In the genomic region with DNA sequence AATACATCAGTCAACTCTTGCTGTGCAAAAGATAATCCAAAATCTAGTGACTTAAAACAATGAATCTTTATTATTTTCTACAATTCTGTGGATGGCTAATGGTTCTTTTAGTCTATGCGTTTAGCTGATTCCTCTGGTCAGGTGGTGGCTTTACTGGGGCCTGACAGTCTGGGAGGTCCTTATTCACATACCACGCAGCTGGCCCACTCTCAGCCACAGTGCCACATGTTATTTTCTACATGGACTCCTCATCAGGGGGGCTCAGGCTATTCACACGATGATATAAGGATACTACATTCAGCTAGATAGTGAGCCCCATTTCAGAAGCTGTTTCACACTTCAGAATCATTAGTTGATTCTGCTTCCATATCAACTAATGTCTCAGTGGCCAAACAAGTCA, we compare ENCODE assay signal across 34 cellular contexts.
"Had no signal": no experiment of that assay in that cellular context is flagged by ENCODE, and none has a peak within 500 bp of the region (broad histone marks: within the 10 kb centered on the region; RNA-seq: fewer than 3 reads in every experiment).

No MANE protein-coding gene starts in this region.

- H3K9me3 ChIP-seq: adrenal gland, body of pancreas, breast epithelium had no signal

- H3K27ac ChIP-seq: adrenal gland, body of pancreas, breast epithelium, RWPE1, WERI-Rb-1 had no signal

- DNase-seq: activated CD4-positive, alpha-beta T cell treated with anti-CD3 and anti-CD28 coated beads, Interleukin-2, amount 10 ng/mL, durations not matched to agents 7 days and 5 days; activated CD4-positive, alpha-beta T cell treated with anti-CD3 and anti-CD28 coated beads, Interleukin-2, amount 50 U/mL, for 48 hours; activated CD8-positive, alpha-beta T cell treated with anti-CD3 and anti-CD28 coated beads, Interleukin-2, amount 10 ng/mL, durations not matched to agents 7 days and 5 days; activated gamma-delta T cell treated with Interleukin-2 at 50 U/mL for 16 hours; activated naive CD4-positive, alpha-beta T cell treated with anti-CD3 and anti-CD28 coated beads for 36 hours; activated T-cell treated with anti-CD3 and anti-CD28 coated beads for 4 hours; activated T-cell treated with anti-CD3 and anti-CD28 coated beads, Interleukin-2, amount 50 U/mL, for 4 hours; adrenal gland; body of pancreas; Kasumi-1; KBM-7; MM.1S; NCI-H1105; NCI-H1417 treated with DMSO at 0.1 percent for 48 hours; NCI-H187 treated with DMSO at 0.1 percent for 48 hours; NCI-H2081; NCI-H2171 treated with DMSO at 0.1 percent for 48 hours; NCI-H2227 treated with DMSO at 0.1 percent for 48 hours; NCI-H446; NCI-H510A treated with DMSO at 0.1 percent for 48 hours; NCI-H748 treated with DMSO at 0.1 percent for 48 hours; NK-92 treated with Interleukin-12 subunit alpha and Interleukin-12 subunit beta, amount 100 ng/mL, for 24 hours; PC-3; SIG-M5; SW 1271; T-helper 1 cell; T-helper 2 cell; T-helper 9 cell; WERI-Rb-1 had no signal

- H3K9me3 Mint-ChIP-seq: activated CD4-positive, alpha-beta T cell treated with anti-CD3 and anti-CD28 coated beads, Interleukin-2, amount 10 ng/mL, durations not matched to agents 7 days and 5 days; activated naive CD4-positive, alpha-beta T cell treated with anti-CD3 and anti-CD28 coated beads for 36 hours; activated naive CD4-positive, alpha-beta T cell treated with anti-CD3 and anti-CD28 coated beads, Interleukin-2, amount 50 U/mL, for 72 hours; activated T-cell treated with anti-CD3 and anti-CD28 coated beads, Interleukin-2, amount 50 U/mL, for 4 hours; activated T-helper 1 cell treated with anti-CD3 and anti-CD28 coated beads, Interleukin-12 subunit alpha, Interleukin-12 subunit beta, Interleukin-2, Interleukin-4 antibody, amounts not matched to agents 30 ng/mL and 10 ng/mL and 1 ng/mL, durations not matched to agents 14 hours and 24 hours and 36 hours had no signal

- H3K27ac Mint-ChIP-seq: activated CD4-positive, alpha-beta T cell treated with anti-CD3 and anti-CD28 coated beads, Interleukin-2, amount 10 ng/mL, durations not matched to agents 7 days and 5 days; activated CD8-positive, alpha-beta T cell treated with anti-CD3 and anti-CD28 coated beads, Interleukin-2, amount 10 ng/mL, durations not matched to agents 7 days and 5 days; activated naive CD4-positive, alpha-beta T cell treated with anti-CD3 and anti-CD28 coated beads for 36 hours; activated naive CD4-positive, alpha-beta T cell treated with anti-CD3 and anti-CD28 coated beads, Interleukin-2, amount 50 U/mL, for 72 hours; activated T-helper 1 cell treated with anti-CD3 and anti-CD28 coated beads, Interleukin-12 subunit alpha, Interleukin-12 subunit beta, Interleukin-2, Interleukin-4 antibody, amounts not matched to agents 30 ng/mL and 10 ng/mL and 1 ng/mL, durations not matched to agents 14 hours and 24 hours and 36 hours had no signal

- H3K27me3 ChIP-seq: adrenal gland, body of pancreas, breast epithelium had no signal

- H3K27me3 Mint-ChIP-seq: activated CD4-positive, alpha-beta T cell treated with anti-CD3 and anti-CD28 coated beads, Interleukin-2, amount 10 ng/mL, durations not matched to agents 7 days and 5 days had no signal

- H3K4me3 ChIP-seq: adrenal gland, body of pancreas, breast epithelium had no signal

- ATAC-seq: activated CD8-positive, alpha-beta T cell treated with anti-CD3 and anti-CD28 coated beads, Interleukin-2, amount 10 ng/mL, durations not matched to agents 7 days and 5 days; activated naive CD4-positive, alpha-beta T cell treated with anti-CD3 and anti-CD28 coated beads, Interleukin-2, amount 50 U/mL, for 72 hours; activated T-cell treated with anti-CD3 and anti-CD28 coated beads, Interleukin-2, amount 50 U/mL, for 4 hours; body of pancreas; PC-3; Right ventricle myocardium inferior had no signal

- H3K4me3 Mint-ChIP-seq: activated CD4-positive, alpha-beta T cell treated with anti-CD3 and anti-CD28 coated beads, Interleukin-2, amount 10 ng/mL, durations not matched to agents 7 days and 5 days; activated CD8-positive, alpha-beta T cell treated with anti-CD3 and anti-CD28 coated beads, Interleukin-2, amount 10 ng/mL, durations not matched to agents 7 days and 5 days; activated naive CD4-positive, alpha-beta T cell treated with anti-CD3 and anti-CD28 coated beads for 36 hours; activated T-cell treated with anti-CD3 and anti-CD28 coated beads, Interleukin-2, amount 50 U/mL, for 4 hours; activated T-helper 1 cell treated with anti-CD3 and anti-CD28 coated beads, Interleukin-12 subunit alpha, Interleukin-12 subunit beta, Interleukin-2, Interleukin-4 antibody, amounts not matched to agents 30 ng/mL and 10 ng/mL and 1 ng/mL, durations not matched to agents 14 hours and 24 hours and 36 hours had no signal

- H3K36me3 ChIP-seq: adrenal gland, breast epithelium, WERI-Rb-1 had no signal

- H3K36me3 Mint-ChIP-seq: activated naive CD4-positive, alpha-beta T cell treated with anti-CD3 and anti-CD28 coated beads, Interleukin-2, amount 50 U/mL, for 72 hours had no signal

- H3K4me1 Mint-ChIP-seq: activated CD4-positive, alpha-beta T cell treated with anti-CD3 and anti-CD28 coated beads, Interleukin-2, amount 10 ng/mL, durations not matched to agents 7 days and 5 days had no signal

- H3K4me1 ChIP-seq: adrenal gland, body of pancreas, breast epithelium had no signal
